ENCODE assay signal across 32 cellular contexts in genomic region chr20:24862606-24863005, GRCh38.
"Had no signal": no experiment of that assay in that cellular context is flagged by ENCODE, and none has a peak within 500 bp of the region (broad histone marks: within the 10 kb centered on the region; RNA-seq: fewer than 3 reads in every experiment).

No MANE protein-coding gene starts in this region.

- H3K36me3 ChIP-seq: adrenal gland, esophagus squamous epithelium, gastroesophageal sphincter, heart right ventricle, WERI-Rb-1 had no signal

- H3K9me3 ChIP-seq: adrenal gland had no signal

- H3K27me3 Mint-ChIP-seq: activated naive CD8-positive, alpha-beta T cell treated with anti-CD3 and anti-CD28 coated beads for 36 hours; activated naive CD8-positive, alpha-beta T cell treated with anti-CD3 and anti-CD28 coated beads, Interleukin-2, amount 50 U/mL, for 24 hours; T-helper 17 cell had no signal

- H3K4me3 Mint-ChIP-seq: activated B cell treated with CpG ODN at 0.5 μM for 24 hours; activated CD8-positive, alpha-beta T cell treated with anti-CD3 and anti-CD28 coated beads for 36 hours; activated naive CD4-positive, alpha-beta T cell treated with anti-CD3 and anti-CD28 coated beads for 36 hours; activated naive CD4-positive, alpha-beta T cell treated with anti-CD3 and anti-CD28 coated beads, Interleukin-2, amount 50 U/mL, for 24 hours; activated naive CD8-positive, alpha-beta T cell treated with anti-CD3 and anti-CD28 coated beads for 36 hours; activated naive CD8-positive, alpha-beta T cell treated with anti-CD3 and anti-CD28 coated beads, Interleukin-2, amount 50 U/mL, for 24 hours; activated T-cell treated with anti-CD3 and anti-CD28 coated beads, Interleukin-2, amount 50 U/mL, for 4 hours; activated T-helper 17 cell treated with anti-CD3 and anti-CD28 coated beads, Interleukin-2, amount 50 U/mL, for 72 hours; effector memory CD8-positive, alpha-beta T cell; T-helper 17 cell; T-helper 2 cell treated with Interferon-gamma antibody and Interleukin-4, amounts not matched to agents 5 μg/mL and 100 μg/mL, for 36 hours had no signal

- H3K4me1 ChIP-seq: adrenal gland, body of pancreas, esophagus squamous epithelium, gastroesophageal sphincter, heart right ventricle had no signal

- H3K36me3 Mint-ChIP-seq: activated naive CD8-positive, alpha-beta T cell treated with anti-CD3 and anti-CD28 coated beads for 36 hours had no signal

- H3K4me1 Mint-ChIP-seq: activated B cell treated with CpG ODN at 0.5 μM for 24 hours; activated naive CD4-positive, alpha-beta T cell treated with anti-CD3 and anti-CD28 coated beads, Interleukin-2, amount 50 U/mL, for 24 hours; activated naive CD8-positive, alpha-beta T cell treated with anti-CD3 and anti-CD28 coated beads for 36 hours had no signal

- DNase-seq: activated B cell treated with CpG ODN at 0.5 μM for 24 hours; activated CD4-positive, alpha-beta T cell treated with anti-CD3 and anti-CD28 coated beads for 48 hours; activated CD4-positive, alpha-beta T cell treated with anti-CD3 and anti-CD28 coated beads, Interleukin-2, amount 50 U/mL, for 1 hour; activated CD4-positive, alpha-beta T cell treated with anti-CD3 and anti-CD28 coated beads, Interleukin-2, amount 50 U/mL, for 48 hours; activated CD8-positive, alpha-beta memory T cell treated with anti-CD3 and anti-CD28 coated beads for 24 hours; activated CD8-positive, alpha-beta T cell treated with anti-CD3 and anti-CD28 coated beads for 36 hours; activated effector memory CD4-positive, alpha-beta T cell treated with anti-CD3 and anti-CD28 coated beads, Interleukin-2, amount 50 U/mL, for 16 hours; activated naive CD4-positive, alpha-beta T cell treated with anti-CD3 and anti-CD28 coated beads for 36 hours; activated naive CD8-positive, alpha-beta T cell treated with anti-CD3 and anti-CD28 coated beads for 36 hours; activated naive CD8-positive, alpha-beta T cell treated with anti-CD3 and anti-CD28 coated beads, Interleukin-2, amount 50 U/mL, for 24 hours; activated T-cell treated with anti-CD3 and anti-CD28 coated beads, Interleukin-2, amount 50 U/mL, for 4 hours; adrenal gland; amygdala; aorta; body of pancreas; caudate nucleus; cortex of kidney; dermis blood vessel endothelial cell; effector CD4-positive, alpha-beta T cell; effector memory CD8-positive, alpha-beta T cell; erythroblast; esophagus squamous epithelium; foreskin melanocyte; heart right ventricle; T-helper 17 cell; T1000; WERI-Rb-1 had no signal

- H3K9me3 Mint-ChIP-seq: activated naive CD4-positive, alpha-beta T cell treated with anti-CD3 and anti-CD28 coated beads, Interleukin-2, amount 50 U/mL, for 24 hours had no signal

- H3K27me3 ChIP-seq: adrenal gland, body of pancreas, esophagus squamous epithelium, gastroesophageal sphincter had no signal

- H3K27ac Mint-ChIP-seq: activated B cell treated with CpG ODN at 0.5 μM for 24 hours; activated CD8-positive, alpha-beta T cell treated with anti-CD3 and anti-CD28 coated beads for 36 hours; activated naive CD4-positive, alpha-beta T cell treated with anti-CD3 and anti-CD28 coated beads for 36 hours; activated naive CD4-positive, alpha-beta T cell treated with anti-CD3 and anti-CD28 coated beads, Interleukin-2, amount 50 U/mL, for 24 hours; activated naive CD8-positive, alpha-beta T cell treated with anti-CD3 and anti-CD28 coated beads for 36 hours; activated naive CD8-positive, alpha-beta T cell treated with anti-CD3 and anti-CD28 coated beads, Interleukin-2, amount 50 U/mL, for 24 hours; activated T-helper 17 cell treated with anti-CD3 and anti-CD28 coated beads, Interleukin-2, amount 50 U/mL, for 72 hours; effector memory CD8-positive, alpha-beta T cell; T-helper 17 cell; T-helper 2 cell treated with Interferon-gamma antibody and Interleukin-4, amounts not matched to agents 5 μg/mL and 100 μg/mL, for 36 hours had no signal

- H3K4me3 ChIP-seq: adrenal gland, body of pancreas, esophagus squamous epithelium, gastroesophageal sphincter, heart right ventricle had no signal

- H3K27ac ChIP-seq: adrenal gland, body of pancreas, esophagus squamous epithelium, gastroesophageal sphincter, heart right ventricle, WERI-Rb-1 had no signal

- ATAC-seq: activated CD4-positive, CD25-positive, alpha-beta regulatory T cell treated with anti-CD3 and anti-CD28 coated beads, Interleukin-2, amount 50 U/mL, for 24 hours; activated CD8-positive, alpha-beta T cell treated with anti-CD3 and anti-CD28 coated beads for 36 hours; activated naive CD8-positive, alpha-beta T cell treated with anti-CD3 and anti-CD28 coated beads, Interleukin-2, amount 50 U/mL, for 24 hours; activated T-cell treated with anti-CD3 and anti-CD28 coated beads, Interleukin-2, amount 50 U/mL, for 4 hours; activated T-helper 17 cell treated with anti-CD3 and anti-CD28 coated beads, Interleukin-2, amount 50 U/mL, for 72 hours; body of pancreas; effector memory CD8-positive, alpha-beta T cell; gastroesophageal sphincter; heart right ventricle; T-helper 17 cell had no signal
